In the genomic region with DNA sequence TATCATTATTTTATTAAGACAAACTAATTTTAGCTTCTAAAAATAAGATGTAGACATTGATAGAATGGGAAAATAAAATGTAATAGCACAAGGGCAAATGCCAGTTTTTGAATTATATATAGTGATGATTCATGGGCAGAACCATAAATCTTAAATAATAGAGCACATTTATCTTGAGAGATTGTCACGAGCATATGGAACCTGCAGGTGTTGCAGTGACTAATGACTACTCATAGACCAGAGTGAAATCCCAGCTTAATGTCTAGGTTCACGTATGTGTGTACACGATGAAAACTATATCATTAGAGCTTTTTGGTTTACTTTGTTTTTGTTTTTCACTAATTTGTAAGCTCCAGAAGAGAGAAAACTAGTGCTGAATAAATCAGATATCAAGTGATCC, we compare ENCODE assay signal across 11 cellular contexts.
DNase-seq lines count a peak whose midpoint lies in the region; ATAC-seq and TF ChIP-seq lines count a peak whose summit lies in the region.
"Had no signal": no experiment of that assay in that cellular context is flagged by ENCODE, and none has a peak within 500 bp of the region (broad histone marks: within the 10 kb centered on the region; RNA-seq: fewer than 3 reads in every experiment).

No MANE protein-coding gene starts in this region.

- no peak overlapping the region; the same call in 1 of the 2 replicates for H3K27ac ChIP-seq in WERI-Rb-1
- H3K27ac ChIP-seq: neutrophil had no signal

- H3K4me3 ChIP-seq in fibroblast of mammary gland (ENCODE audit: control insufficient read depth, low read depth, low read length) (no peak overlapping the region), WERI-Rb-1 (ENCODE audit: low read depth, low read length) (no peak overlapping the region)

- no peaks in the 10 kb centered on the region for H3K36me3 ChIP-seq in WERI-Rb-1
- H3K36me3 ChIP-seq: neutrophil had no signal

- H3K27me3 ChIP-seq in WERI-Rb-1 (ENCODE audit: insufficient read depth, low read depth, severe bottlenecking), result no peaks in the 10 kb centered on the region
- H3K27me3 ChIP-seq: neutrophil had no signal

- TF ChIP-seq CTCF in fibroblast of mammary gland (conservative IDR thresholded peaks at IDR 0.05; ENCODE audit: control insufficient read depth, insufficient read depth, low read depth, low read length) (no peak), WERI-Rb-1 (IDR thresholded peaks at IDR 0.05; ENCODE audit: low read depth, low read length) (no peak)

- DNase-seq in DMS53 treated with DMSO at 0.1 percent for 48 hours (lab: John Stamatoyannopoulos, UW; ENCODE audit: unreplicated experiment) (peak; percentile 73), NCI-H146 (lab: John Stamatoyannopoulos, UW) (peak; percentile 83), NCI-H82 (lab: John Stamatoyannopoulos, UW) (peak; percentile 85), fibroblast of mammary gland (ENCODE audit: low read depth) (peak; percentile 24), WERI-Rb-1 (no peak), left lobe of liver (ENCODE audit: low spot score) (no peak), kidney glomerular epithelial cell (lab: John Stamatoyannopoulos, UW) (no peak)
- DNase-seq: activated CD4-positive, alpha-beta memory T cell treated with anti-CD3 and anti-CD28 coated beads for 36 hours; caudate nucleus had no signal

- no peak for ATAC-seq in left lobe of liver
- no peak for ATAC-seq in HG02623 (IDR thresholded peaks at IDR 0.05; ENCODE audit: unreplicated experiment)

- H3K9me3 ChIP-seq in WERI-Rb-1 (ENCODE audit: severe bottlenecking), result no peaks in the 10 kb centered on the region
- H3K9me3 ChIP-seq: neutrophil had no signal

Comparison
In these comparisons a context has a peak if more than half of its experiments do, and no peak if none do; other contexts are left out.
1. DNase-seq: peak in DMS53 treated with DMSO at 0.1 percent for 48 hours (single experiment), NCI-H146 (single experiment), NCI-H82 (single experiment) and fibroblast of mammary gland (single experiment); none in WERI-Rb-1 (single experiment), left lobe of liver (single experiment) and kidney glomerular epithelial cell (single experiment).